17 cellular contexts compared by ENCODE assay signal in genomic region chr15:100109486-100110035, GRCh38.
"Had no signal": no experiment of that assay in that cellular context is flagged by ENCODE, and none has a peak within 500 bp of the region (broad histone marks: within the 10 kb centered on the region; RNA-seq: fewer than 3 reads in every experiment).

No MANE protein-coding gene starts in this region.

- DNase-seq: activated CD4-positive, alpha-beta T cell treated with anti-CD3 and anti-CD28 coated beads, Interleukin-2, amount 50 U/mL, for 48 hours; activated CD8-positive, alpha-beta memory T cell treated with anti-CD3 and anti-CD28 coated beads, Interleukin-2, amount 50 U/mL, for 48 hours; activated gamma-delta T cell; activated T-cell treated with anti-CD3 and anti-CD28 coated beads, Interleukin-2, amount 50 U/mL, for 72 hours; brain microvascular endothelial cell; effector memory CD4-positive, alpha-beta T cell; foreskin melanocyte; hippocampal formation; naive B cell; occipital lobe; stimulated activated CD4-positive, alpha-beta T cell treated with anti-CD3 and anti-CD28 coated beads, Interleukin-4, amount 100 ng/mL, for 1 hour; stimulated activated naive CD4-positive, alpha-beta T cell treated with Interleukin-2 at 50 U/mL for 16 hours; T1000 had no signal

- H3K36me3 ChIP-seq: brain microvascular endothelial cell had no signal

- H3K4me3 Mint-ChIP-seq: activated naive CD4-positive, alpha-beta T cell treated with anti-CD3 and anti-CD28 coated beads, Interleukin-2, amount 50 U/mL, for 24 hours; central memory CD8-positive, alpha-beta T cell; naive B cell; WTC11 had no signal

- H3K36me3 Mint-ChIP-seq: naive B cell, WTC11 had no signal

- H3K9me3 Mint-ChIP-seq: activated naive CD4-positive, alpha-beta T cell treated with anti-CD3 and anti-CD28 coated beads, Interleukin-2, amount 50 U/mL, for 24 hours; activated T-cell treated with anti-CD3 and anti-CD28 coated beads, Interleukin-2, amount 50 U/mL, for 72 hours; central memory CD8-positive, alpha-beta T cell; WTC11 had no signal

- H3K27ac Mint-ChIP-seq: activated naive CD4-positive, alpha-beta T cell treated with anti-CD3 and anti-CD28 coated beads, Interleukin-2, amount 50 U/mL, for 24 hours; activated T-cell treated with anti-CD3 and anti-CD28 coated beads, Interleukin-2, amount 50 U/mL, for 72 hours; naive B cell; WTC11 had no signal

- H3K27me3 ChIP-seq: brain microvascular endothelial cell had no signal

- H3K27ac ChIP-seq: brain microvascular endothelial cell had no signal

- ATAC-seq: activated T-cell treated with anti-CD3 and anti-CD28 coated beads, Interleukin-2, amount 50 U/mL, for 72 hours; esophagus mucosa had no signal

- H3K27me3 Mint-ChIP-seq: activated naive CD4-positive, alpha-beta T cell treated with anti-CD3 and anti-CD28 coated beads, Interleukin-2, amount 50 U/mL, for 24 hours; central memory CD8-positive, alpha-beta T cell had no signal
